Comparison of ENCODE assay signal across 17 cellular contexts in genomic region chr16:2712063-2712441, GRCh38. TPM values are rescaled to one million over a fixed set of nuclear protein-coding genes. Genes with fewer than 3 reads are reported as not detected.
A peak's percentile ranks its signal among the peaks of the same experiment; 100 is the strongest.
DNase-seq lines count a peak whose midpoint lies in the region; ATAC-seq, FAIRE-seq and TF ChIP-seq lines count a peak whose summit lies in the region.
"Had no signal": no experiment of that assay in that cellular context is flagged by ENCODE, and none has a peak within 500 bp of the region (broad histone marks: within the 10 kb centered on the region; RNA-seq: fewer than 3 reads in every experiment).

No MANE protein-coding gene starts in this region.

- no peak for FAIRE-seq in HepG2 (lab: Jason Lieb, UNC)
- FAIRE-seq: A204.1, GM12878, GM18507 had no signal

- H3K36me3 Mint-ChIP-seq in Calu3 (ENCODE audit: insufficient read depth, unreplicated experiment) (peaks cover 61% of the 10 kb centered on the region), MCF 10A (ENCODE audit: insufficient read depth, unreplicated experiment) (peaks cover 40% of the 10 kb centered on the region)
- peaks cover 17% of the 10 kb centered on the region for H3K36me3 Mint-ChIP-seq in activated T-helper 17 cell treated with anti-CD3 and anti-CD28 coated beads, Interleukin-2, amount 50 U/mL, for 72 hours (ENCODE audit: low read depth)
- peaks cover 7% of the 10 kb centered on the region for H3K36me3 Mint-ChIP-seq in activated naive CD4-positive, alpha-beta T cell treated with anti-CD3 and anti-CD28 coated beads, Interleukin-2, amount 10 ng/mL, durations not matched to agents 7 days and 5 days

- H2AFZ ChIP-seq in HepG2 (ENCODE audit: low read length): no peak overlapping the region
- H2AFZ ChIP-seq: GM23338 had no signal

- H3K36me3 ChIP-seq in HepG2 (replicated peaks in 1 of 2; ENCODE audit: control insufficient read depth in 1 of 2, insufficient read depth in 2 of 2, low read length in 2 of 2): peaks cover 8 to 15% of the 10 kb centered on the region in 2 experiments; a peak in 3 of 5 replicates
- H3K36me3 ChIP-seq in spleen: peaks cover 0 to 34% (median 26%) of the 10 kb centered on the region in 6 donors

- TF ChIP-seq CTCF in Calu3 (IDR thresholded peaks at IDR 0.05; ENCODE audit: unreplicated experiment) (no peak), HepG2 (CRISPR knock-in tag; IDR thresholded peaks at IDR 0.05) (no peak), spleen (IDR thresholded peaks at IDR 0.05 in 8 of 11, conservative IDR thresholded peaks at IDR 0.05 in 3 of 11) (no peak), MCF 10A (IDR thresholded peaks at IDR 0.05; ENCODE audit: unreplicated experiment) (no peak)

- in situ Hi-C loops in HepG2 (cut with HindIII; ENCODE audit: extremely low pct_ligation_motif_present, low pct_unique_long_range_greater_than_20kb) (no loop called here), G401 (cut with HindIII; ENCODE audit: low sequenced_read_pairs) (no loop called here)

- no peaks in the 10 kb centered on the region for H4K20me1 ChIP-seq in HepG2 (ENCODE audit: insufficient read depth, low read length)

- TF ChIP-seq EP300 in HepG2 (IDR thresholded peaks at IDR 0.05; ENCODE audit: low read depth in 2 of 2, low read length in 2 of 2): no peak
- no peak for TF ChIP-seq EP300 in HepG2 (CRISPR knock-in tag; IDR thresholded peaks at IDR 0.05; ENCODE audit: borderline replicate concordance)

- H3K27ac ChIP-seq in HepG2 (ENCODE audit: extremely low read length, insufficient read depth, low read length) (no peak overlapping the region), spleen (no peak overlapping the region)

- H3K4me1 ChIP-seq in HepG2 (ENCODE audit: insufficient read depth, low read length) (no peaks in the 10 kb centered on the region), spleen (peaks cover 0 to 13% (median 9%) of the 10 kb centered on the region in 6 donors)
- H3K4me1 ChIP-seq: Caco-2 had no signal

- CTCF ChIA-PET in Calu3 (lab: Charles Lee) (no interaction called here), HepG2 (lab: Yijun Ruan, JAX; ENCODE audit: low intra/inter-chr PET ratio, low total read pairs) (no interaction called here), MCF 10A (lab: Yijun Ruan, JAX) (no interaction called here)
- CTCF ChIA-PET in activated naive CD4-positive, alpha-beta T cell treated with anti-CD3 and anti-CD28 coated beads, Interleukin-2, amount 10 ng/mL, durations not matched to agents 7 days and 5 days (lab: Charles Lee): no interaction called here

- WGBS in HepG2 (ENCODE audit: low lambda C conversion rate): 24% methylated on average over 7 of the region's 14 CpGs
- 64 to 84% (median 82%) methylated on average over 6 to 14 of the region's 14 CpGs for WGBS in spleen, 5 donors

- H3K9me3 ChIP-seq in HepG2 (ENCODE audit: low read length) (no peaks in the 10 kb centered on the region), spleen (no peaks in the 10 kb centered on the region)
- H3K9me3 ChIP-seq: Caco-2 had no signal

- DNase-seq in Calu3 (no peak), HepG2 (ENCODE audit: low spot score) (no peak), spleen (peak; percentile 69), MCF 10A (ENCODE audit: unreplicated experiment) (no peak), G401 (ENCODE audit: low spot score) (no peak)
- DNase-seq in activated naive CD4-positive, alpha-beta T cell treated with anti-CD3 and anti-CD28 coated beads, Interleukin-2, amount 10 ng/mL, durations not matched to agents 7 days and 5 days: no peak
- DNase-seq: Caco-2; CD8-positive, alpha-beta memory T cell; DMS53; H7; IMR-90 had no signal

- H3K4me2 ChIP-seq in HepG2 (ENCODE audit: low read depth, low read length): peak overlapping the region; percentile 59
- H3K4me2 ChIP-seq: GM23338 had no signal

- peak overlapping the region; percentile 38 for H3K27ac Mint-ChIP-seq in Calu3 (ENCODE audit: unreplicated experiment)
- peak overlapping the region; percentile 36 for H3K27ac Mint-ChIP-seq in activated T-helper 17 cell treated with anti-CD3 and anti-CD28 coated beads, Interleukin-2, amount 50 U/mL, for 72 hours
- no peak overlapping the region for H3K27ac Mint-ChIP-seq in MCF 10A (ENCODE audit: low read depth, unreplicated experiment)
- H3K27ac Mint-ChIP-seq in activated naive CD4-positive, alpha-beta T cell treated with anti-CD3 and anti-CD28 coated beads, Interleukin-2, amount 10 ng/mL, durations not matched to agents 7 days and 5 days: no peak overlapping the region
- H3K27ac Mint-ChIP-seq: B cell; CD8-positive, alpha-beta memory T cell; GM23338 had no signal

- peak overlapping the region; percentile 21 for H3K4me3 Mint-ChIP-seq in Calu3 (ENCODE audit: low read depth, unreplicated experiment)
- H3K4me3 Mint-ChIP-seq in activated T-helper 17 cell treated with anti-CD3 and anti-CD28 coated beads, Interleukin-2, amount 50 U/mL, for 72 hours: no peak overlapping the region
- no peak overlapping the region for H3K4me3 Mint-ChIP-seq in MCF 10A (ENCODE audit: unreplicated experiment)
- no peak overlapping the region for H3K4me3 Mint-ChIP-seq in activated naive CD4-positive, alpha-beta T cell treated with anti-CD3 and anti-CD28 coated beads, Interleukin-2, amount 10 ng/mL, durations not matched to agents 7 days and 5 days
- H3K4me3 Mint-ChIP-seq: B cell; CD8-positive, alpha-beta memory T cell; GM23338 had no signal

- H3K4me1 Mint-ChIP-seq in Calu3 (ENCODE audit: low read depth, unreplicated experiment) (peaks cover 14% of the 10 kb centered on the region), MCF 10A (ENCODE audit: insufficient read depth, unreplicated experiment) (no peaks in the 10 kb centered on the region)
- peaks cover 6% of the 10 kb centered on the region for H3K4me1 Mint-ChIP-seq in activated T-helper 17 cell treated with anti-CD3 and anti-CD28 coated beads, Interleukin-2, amount 50 U/mL, for 72 hours
- peaks cover 4% of the 10 kb centered on the region for H3K4me1 Mint-ChIP-seq in activated naive CD4-positive, alpha-beta T cell treated with anti-CD3 and anti-CD28 coated beads, Interleukin-2, amount 10 ng/mL, durations not matched to agents 7 days and 5 days

- H3K27me3 ChIP-seq in HepG2 (ENCODE audit: control insufficient read depth in 1 of 2, insufficient read depth in 2 of 2, low read length in 2 of 2) (peaks cover 5 to 36% of the 10 kb centered on the region in 2 experiments), spleen (replicated peaks in 1 of 7) (peaks cover 0 to 23% (median 0%) of the 10 kb centered on the region in 7 donors)

- TF ChIP-seq RAD21 in HepG2 (CRISPR knock-in tag; IDR thresholded peaks at IDR 0.05): no peak

- ATAC-seq in activated T-helper 17 cell treated with anti-CD3 and anti-CD28 coated beads, Interleukin-2, amount 50 U/mL, for 72 hours (replicated peaks): no peak
- ATAC-seq in HepG2: peak; percentile 22
- ATAC-seq: GM12878, GM23338 had no signal

- H3K27me3 Mint-ChIP-seq in Calu3 (ENCODE audit: unreplicated experiment) (peaks cover 55% of the 10 kb centered on the region), MCF 10A (ENCODE audit: insufficient read depth, unreplicated experiment) (no peaks in the 10 kb centered on the region)
- H3K27me3 Mint-ChIP-seq in activated T-helper 17 cell treated with anti-CD3 and anti-CD28 coated beads, Interleukin-2, amount 50 U/mL, for 72 hours: no peaks in the 10 kb centered on the region
- H3K27me3 Mint-ChIP-seq in activated naive CD4-positive, alpha-beta T cell treated with anti-CD3 and anti-CD28 coated beads, Interleukin-2, amount 10 ng/mL, durations not matched to agents 7 days and 5 days: peaks cover 35% of the 10 kb centered on the region
- H3K27me3 Mint-ChIP-seq: CD8-positive, alpha-beta memory T cell had no signal

- intact Hi-C loops in Calu3 (cut with micrococcal nuclease; ENCODE audit: unreplicated experiment): no loop called here
- intact Hi-C loops in HepG2 (cut with micrococcal nuclease; ENCODE audit: unreplicated experiment): no loop called here
- intact Hi-C loops in spleen (cut with DNase I; ENCODE audit: low total_unique reads): no loop called here
- intact Hi-C loops in MCF 10A (cut with micrococcal nuclease): no loop called here

- TF ChIP-seq POLR2A in HepG2 (IDR thresholded peaks at IDR 0.05; ENCODE audit: insufficient read depth in 1 of 2, low read depth in 2 of 2, low read length in 2 of 2) (no peak), spleen (IDR thresholded peaks at IDR 0.05) (no peak)

- H3K9me3 Mint-ChIP-seq in Calu3 (ENCODE audit: low read depth, unreplicated experiment) (no peaks in the 10 kb centered on the region), MCF 10A (ENCODE audit: unreplicated experiment) (no peaks in the 10 kb centered on the region)
- no peaks in the 10 kb centered on the region for H3K9me3 Mint-ChIP-seq in activated T-helper 17 cell treated with anti-CD3 and anti-CD28 coated beads, Interleukin-2, amount 50 U/mL, for 72 hours
- H3K9me3 Mint-ChIP-seq in activated naive CD4-positive, alpha-beta T cell treated with anti-CD3 and anti-CD28 coated beads, Interleukin-2, amount 10 ng/mL, durations not matched to agents 7 days and 5 days: no peaks in the 10 kb centered on the region
- H3K9me3 Mint-ChIP-seq: CD8-positive, alpha-beta memory T cell; GM23338 had no signal

- H3K4me3 ChIP-seq in HepG2 (replicated peaks in 1 of 3; ENCODE audit: insufficient read depth in 1 of 3, low read depth in 2 of 3, low read length in 3 of 3) (peak overlapping the region in 2 of 3 experiments; percentile 23 to 46; a peak in 4 of 6 replicates), spleen (no peak overlapping the region)
- H3K4me3 ChIP-seq: GM12878, GM23338 had no signal

- BruUV-seq in Calu3 (replicated peaks; lab: Mats Ljungman, UMichigan) (no TSS peak), HepG2 (replicated peaks; lab: Mats Ljungman, UMichigan) (no TSS peak), MCF 10A (replicated peaks; lab: Mats Ljungman, UMichigan) (no TSS peak)

- 0 out of 2 replicates have a peak overlapping the region, but pooled peaks have one; percentile 13 for H3K9ac ChIP-seq in HepG2 (ENCODE audit: insufficient read depth, low read depth, low read length)

- POLR2A ChIA-PET in HepG2 (lab: Yijun Ruan, JAX) (no interaction called here), MCF 10A (lab: Yijun Ruan, JAX) (interaction anchor here (0.6 to 1.1 kb wide), 2 partner anchors 41 to 58 kb away, joined by 3 to 5 read pairs; no protein-coding TSS in a partner anchor)

- H3K79me2 ChIP-seq in HepG2 (ENCODE audit: insufficient read depth, low read length): no peaks in the 10 kb centered on the region

RNA-seq across cellular contexts. Expression of gene PRSS27, which starts 8.0 kb away (rescaled TPM):
- total RNA-seq in Calu3 (2022) (2.0 and 2.4 TPM in 2 replicates), HepG2 (2016; rRNA removed; fragmentation: Illumina TruSeq; extraction: Trizol) (0.20 TPM in 1 of 2 replicates, not detected in the other), spleen (1 to 10 TPM in 6 of 7 donors, under 1 TPM in 1; 0.84 to 2.1 (median 1.2) TPM), MCF 10A (2022) (5.8 and 6.3 TPM in 2 replicates)
- total RNA-seq in activated T-helper 17 cell treated with anti-CD3 and anti-CD28 coated beads, Interleukin-2, amount 50 U/mL, for 72 hours: 1 to 10 TPM; 2.2 to 2.9 TPM
- 0.30 TPM in 1 of 2 replicates, not detected in the other for total RNA-seq in HepG2 (2016; cell fraction: cytosol; rRNA removed; fragmentation: Illumina TruSeq; extraction: Trizol; ENCODE audit: low read depth)
- 0.35 TPM in 1 of 2 replicates, not detected in the other for total RNA-seq in HepG2 (2016; cell fraction: insoluble cytoplasmic fraction; rRNA removed; fragmentation: Illumina TruSeq; extraction: Trizol)
- total RNA-seq in HepG2 (2016; cell fraction: membrane; rRNA removed; fragmentation: Illumina TruSeq; extraction: Trizol): 0.12 and 0.41 TPM in 2 replicates
- 0.19 and 0.34 TPM in 2 replicates for total RNA-seq in HepG2 (2016; cell fraction: nucleus; rRNA removed; fragmentation: Illumina TruSeq; extraction: Trizol)
- polyA plus RNA-seq in HepG2 (2011; rRNA removed) (0.73 and 1.2 TPM in 2 replicates), spleen (1 to 10 TPM; 1.2 to 1.5 (median 1.2) TPM)
- 0.59 and 1.3 TPM in 2 replicates for polyA plus RNA-seq in HepG2 (2011; cell fraction: cytosol; rRNA removed)
- 2.0 and 2.8 TPM in 2 replicates for polyA plus RNA-seq in HepG2 (2011; cell fraction: nucleus; rRNA removed)
- 0.43 and 1.1 TPM in 2 replicates for polyA plus RNA-seq in HepG2 (2012)
- polyA plus RNA-seq in HepG2 (2016; cell fraction: cytosol; fragmentation: Illumina TruSeq; extraction: Trizol; ENCODE audit: low read depth): 0.08 and 0.16 TPM in 2 replicates
- polyA plus RNA-seq in HepG2 (2016; cell fraction: insoluble cytoplasmic fraction; fragmentation: Illumina TruSeq; extraction: Trizol; ENCODE audit: low read depth): not detected in 2 replicates
- 0.21 TPM in 1 of 2 replicates, not detected in the other for polyA plus RNA-seq in HepG2 (2016; cell fraction: membrane; fragmentation: Illumina TruSeq; extraction: Trizol; ENCODE audit: low read depth)
- 0.53 TPM in 1 of 2 replicates, not detected in the other for polyA plus RNA-seq in HepG2 (2016; cell fraction: nucleus; fragmentation: Illumina TruSeq; extraction: Trizol; ENCODE audit: insufficient read depth, low read depth)
- 1.0 and 1.7 TPM in 2 replicates for polyA minus RNA-seq in HepG2 (2011; rRNA and poly(A)+ RNA removed; ENCODE audit: low replicate concordance)
- not detected in 2 replicates for polyA minus RNA-seq in HepG2 (2011; cell fraction: cytosol; rRNA and poly(A)+ RNA removed)
- 1.3 and 1.6 TPM in 2 replicates for polyA minus RNA-seq in HepG2 (2011; cell fraction: nucleus; rRNA and poly(A)+ RNA removed)
- 1.2 and 1.4 TPM in 2 replicates for total RNA-seq in G401 (2014; rRNA removed; shearing (Covaris generic))
- polyA plus RNA-seq: CD8-positive, alpha-beta memory T cell had no signal

RNA-seq across cellular contexts. Expression of gene KCTD5, which starts 29.7 kb away (rescaled TPM):
- 36.6 and 36.7 TPM in 2 replicates for total RNA-seq in Calu3 (2022)
- 10 to 100 TPM; 42.2 to 79.1 TPM for total RNA-seq in activated T-helper 17 cell treated with anti-CD3 and anti-CD28 coated beads, Interleukin-2, amount 50 U/mL, for 72 hours
- total RNA-seq in HepG2 (2016; rRNA removed; fragmentation: Illumina TruSeq; extraction: Trizol): 29.8 and 31.0 TPM in 2 replicates
- 5.0 and 5.1 TPM in 2 replicates for total RNA-seq in HepG2 (2016; cell fraction: cytosol; rRNA removed; fragmentation: Illumina TruSeq; extraction: Trizol; ENCODE audit: low read depth)
- total RNA-seq in HepG2 (2016; cell fraction: insoluble cytoplasmic fraction; rRNA removed; fragmentation: Illumina TruSeq; extraction: Trizol): 27.9 and 29.1 TPM in 2 replicates
- 14.7 and 15.1 TPM in 2 replicates for total RNA-seq in HepG2 (2016; cell fraction: membrane; rRNA removed; fragmentation: Illumina TruSeq; extraction: Trizol)
- 13.3 and 14.3 TPM in 2 replicates for total RNA-seq in HepG2 (2016; cell fraction: nucleus; rRNA removed; fragmentation: Illumina TruSeq; extraction: Trizol)
- 25.4 and 30.1 TPM in 2 replicates for polyA plus RNA-seq in HepG2 (2011; rRNA removed)
- polyA plus RNA-seq in HepG2 (2011; cell fraction: cytosol; rRNA removed): 33.9 and 64.2 TPM in 2 replicates
- polyA plus RNA-seq in HepG2 (2011; cell fraction: nucleus; rRNA removed): 25.5 and 25.6 TPM in 2 replicates
- polyA plus RNA-seq in HepG2 (2012): 16.3 and 19.0 TPM in 2 replicates
- polyA plus RNA-seq in HepG2 (2016; cell fraction: cytosol; fragmentation: Illumina TruSeq; extraction: Trizol; ENCODE audit: low read depth): 3.8 and 4.0 TPM in 2 replicates
- polyA plus RNA-seq in HepG2 (2016; cell fraction: insoluble cytoplasmic fraction; fragmentation: Illumina TruSeq; extraction: Trizol; ENCODE audit: low read depth): 32.7 and 37.0 TPM in 2 replicates
- polyA plus RNA-seq in HepG2 (2016; cell fraction: membrane; fragmentation: Illumina TruSeq; extraction: Trizol; ENCODE audit: low read depth): 9.8 and 10.5 TPM in 2 replicates
- polyA plus RNA-seq in HepG2 (2016; cell fraction: nucleus; fragmentation: Illumina TruSeq; extraction: Trizol; ENCODE audit: insufficient read depth, low read depth): 21.4 and 22.6 TPM in 2 replicates
- polyA minus RNA-seq in HepG2 (2011; rRNA and poly(A)+ RNA removed; ENCODE audit: low replicate concordance): 23.0 and 26.3 TPM in 2 replicates
- 12.8 and 16.6 TPM in 2 replicates for polyA minus RNA-seq in HepG2 (2011; cell fraction: cytosol; rRNA and poly(A)+ RNA removed)
- 11.3 and 13.7 TPM in 2 replicates for polyA minus RNA-seq in HepG2 (2011; cell fraction: nucleus; rRNA and poly(A)+ RNA removed)
- 10 to 100 TPM; 20.5 to 32.1 (median 28.2) TPM for total RNA-seq in spleen
- polyA plus RNA-seq in spleen: 10 to 100 TPM; 13.1 to 24.1 (median 19.2) TPM
- 49.4 and 51.6 TPM in 2 replicates for total RNA-seq in MCF 10A (2022)
- total RNA-seq in G401 (2014; rRNA removed; shearing (Covaris generic)): 88.2 and 89.7 TPM in 2 replicates

RNA-seq across cellular contexts. Expression of gene SRRM2, which starts 40.4 kb away (rescaled TPM):
- total RNA-seq in Calu3 (2022): 870 and 905 TPM in 2 replicates
- 100 to 1,000 TPM; 553 to 810 TPM for total RNA-seq in activated T-helper 17 cell treated with anti-CD3 and anti-CD28 coated beads, Interleukin-2, amount 50 U/mL, for 72 hours
- 50.4 and 80.6 TPM in 2 replicates for total RNA-seq in HepG2 (2016; rRNA removed; fragmentation: Illumina TruSeq; extraction: Trizol)
- 41.5 and 43.0 TPM in 2 replicates for total RNA-seq in HepG2 (2016; cell fraction: cytosol; rRNA removed; fragmentation: Illumina TruSeq; extraction: Trizol; ENCODE audit: low read depth)
- 44.1 and 73.0 TPM in 2 replicates for total RNA-seq in HepG2 (2016; cell fraction: insoluble cytoplasmic fraction; rRNA removed; fragmentation: Illumina TruSeq; extraction: Trizol)
- total RNA-seq in HepG2 (2016; cell fraction: membrane; rRNA removed; fragmentation: Illumina TruSeq; extraction: Trizol): 48.8 and 52.0 TPM in 2 replicates
- total RNA-seq in HepG2 (2016; cell fraction: nucleus; rRNA removed; fragmentation: Illumina TruSeq; extraction: Trizol): 159 and 170 TPM in 2 replicates
- polyA plus RNA-seq in HepG2 (2011; rRNA removed): 112 and 125 TPM in 2 replicates
- 40.5 and 54.4 TPM in 2 replicates for polyA plus RNA-seq in HepG2 (2011; cell fraction: cytosol; rRNA removed)
- polyA plus RNA-seq in HepG2 (2011; cell fraction: nucleus; rRNA removed): 1,408 and 1,626 TPM in 2 replicates
- polyA plus RNA-seq in HepG2 (2012): 364 and 397 TPM in 2 replicates
- polyA plus RNA-seq in HepG2 (2016; cell fraction: cytosol; fragmentation: Illumina TruSeq; extraction: Trizol; ENCODE audit: low read depth): 15.2 and 19.4 TPM in 2 replicates
- polyA plus RNA-seq in HepG2 (2016; cell fraction: insoluble cytoplasmic fraction; fragmentation: Illumina TruSeq; extraction: Trizol; ENCODE audit: low read depth): 169 and 221 TPM in 2 replicates
- 38.4 and 49.5 TPM in 2 replicates for polyA plus RNA-seq in HepG2 (2016; cell fraction: membrane; fragmentation: Illumina TruSeq; extraction: Trizol; ENCODE audit: low read depth)
- 998 and 1,215 TPM in 2 replicates for polyA plus RNA-seq in HepG2 (2016; cell fraction: nucleus; fragmentation: Illumina TruSeq; extraction: Trizol; ENCODE audit: insufficient read depth, low read depth)
- polyA minus RNA-seq in HepG2 (2011; rRNA and poly(A)+ RNA removed; ENCODE audit: low replicate concordance): 125 and 143 TPM in 2 replicates
- polyA minus RNA-seq in HepG2 (2011; cell fraction: cytosol; rRNA and poly(A)+ RNA removed): 88.7 and 111 TPM in 2 replicates
- 176 and 198 TPM in 2 replicates for polyA minus RNA-seq in HepG2 (2011; cell fraction: nucleus; rRNA and poly(A)+ RNA removed)
- total RNA-seq in spleen: 100 to 1,000 TPM; 590 to 922 (median 875) TPM
- 1,000 to 10,000 TPM in 1 of 3 donors, 100 to 1,000 TPM in 2; 239 to 1,169 (median 672) TPM for polyA plus RNA-seq in spleen
- 710 and 779 TPM in 2 replicates for total RNA-seq in MCF 10A (2022)
- total RNA-seq in G401 (2014; rRNA removed; shearing (Covaris generic)): 23.0 and 44.7 TPM in 2 replicates

Comparison
In these comparisons a context has a peak if more than half of its experiments do, and no peak if none do; other contexts are left out.
1. H3K27ac Mint-ChIP-seq: peak in Calu3 (single experiment) and activated T-helper 17 cell treated with anti-CD3 and anti-CD28 coated beads, Interleukin-2, amount 50 U/mL, for 72 hours (single experiment); none in MCF 10A (single experiment) and activated naive CD4-positive, alpha-beta T cell treated with anti-CD3 and anti-CD28 coated beads, Interleukin-2, amount 10 ng/mL, durations not matched to agents 7 days and 5 days (single experiment).
2. H3K4me3 ChIP-seq: peak in HepG2 (2 of 3); none in spleen (0 of 8).